ENCODE assay signal across 8 cellular contexts in the genomic region with DNA sequence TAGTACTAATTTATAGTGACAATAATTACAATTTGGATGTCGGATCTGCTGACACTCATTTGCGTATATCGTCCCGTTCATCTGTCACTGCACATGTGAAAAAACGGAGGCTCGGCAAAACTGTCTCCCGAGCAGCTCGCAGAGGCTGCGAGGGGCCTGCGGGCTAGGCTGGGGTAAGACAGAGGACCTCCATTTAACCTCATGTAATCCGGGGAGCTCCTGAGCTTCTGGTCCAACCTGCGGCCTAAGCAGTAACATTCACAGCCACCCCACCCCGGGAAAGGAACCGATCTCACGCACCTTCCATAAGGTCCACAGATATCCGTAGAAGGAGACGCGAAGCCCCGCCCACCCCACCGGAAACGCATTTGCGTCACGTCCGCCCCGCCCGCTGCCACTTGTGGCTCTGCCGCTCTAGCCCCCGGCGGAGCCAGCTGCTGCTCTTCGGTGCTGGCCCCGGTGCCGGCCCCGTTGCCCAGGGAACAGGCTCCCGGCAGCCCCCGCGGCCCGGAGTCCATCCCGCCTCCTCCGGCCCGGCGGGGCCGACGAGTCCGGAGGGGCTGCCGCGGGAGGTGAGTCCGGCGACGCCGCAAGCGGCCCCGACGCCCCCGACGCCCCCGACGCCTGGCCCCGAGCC. TPM values are rescaled to one million over a fixed set of nuclear protein-coding genes. Genes with fewer than 3 reads are reported as not detected.
DNase-seq lines count a peak whose midpoint lies in the region; ATAC-seq, FAIRE-seq and TF ChIP-seq lines count a peak whose summit lies in the region.

A gene (minus strand): TSS at position 346 of the 637 bp plus-strand sequence. CDS start 39 bp downstream, at position 307.
A gene with protein sequence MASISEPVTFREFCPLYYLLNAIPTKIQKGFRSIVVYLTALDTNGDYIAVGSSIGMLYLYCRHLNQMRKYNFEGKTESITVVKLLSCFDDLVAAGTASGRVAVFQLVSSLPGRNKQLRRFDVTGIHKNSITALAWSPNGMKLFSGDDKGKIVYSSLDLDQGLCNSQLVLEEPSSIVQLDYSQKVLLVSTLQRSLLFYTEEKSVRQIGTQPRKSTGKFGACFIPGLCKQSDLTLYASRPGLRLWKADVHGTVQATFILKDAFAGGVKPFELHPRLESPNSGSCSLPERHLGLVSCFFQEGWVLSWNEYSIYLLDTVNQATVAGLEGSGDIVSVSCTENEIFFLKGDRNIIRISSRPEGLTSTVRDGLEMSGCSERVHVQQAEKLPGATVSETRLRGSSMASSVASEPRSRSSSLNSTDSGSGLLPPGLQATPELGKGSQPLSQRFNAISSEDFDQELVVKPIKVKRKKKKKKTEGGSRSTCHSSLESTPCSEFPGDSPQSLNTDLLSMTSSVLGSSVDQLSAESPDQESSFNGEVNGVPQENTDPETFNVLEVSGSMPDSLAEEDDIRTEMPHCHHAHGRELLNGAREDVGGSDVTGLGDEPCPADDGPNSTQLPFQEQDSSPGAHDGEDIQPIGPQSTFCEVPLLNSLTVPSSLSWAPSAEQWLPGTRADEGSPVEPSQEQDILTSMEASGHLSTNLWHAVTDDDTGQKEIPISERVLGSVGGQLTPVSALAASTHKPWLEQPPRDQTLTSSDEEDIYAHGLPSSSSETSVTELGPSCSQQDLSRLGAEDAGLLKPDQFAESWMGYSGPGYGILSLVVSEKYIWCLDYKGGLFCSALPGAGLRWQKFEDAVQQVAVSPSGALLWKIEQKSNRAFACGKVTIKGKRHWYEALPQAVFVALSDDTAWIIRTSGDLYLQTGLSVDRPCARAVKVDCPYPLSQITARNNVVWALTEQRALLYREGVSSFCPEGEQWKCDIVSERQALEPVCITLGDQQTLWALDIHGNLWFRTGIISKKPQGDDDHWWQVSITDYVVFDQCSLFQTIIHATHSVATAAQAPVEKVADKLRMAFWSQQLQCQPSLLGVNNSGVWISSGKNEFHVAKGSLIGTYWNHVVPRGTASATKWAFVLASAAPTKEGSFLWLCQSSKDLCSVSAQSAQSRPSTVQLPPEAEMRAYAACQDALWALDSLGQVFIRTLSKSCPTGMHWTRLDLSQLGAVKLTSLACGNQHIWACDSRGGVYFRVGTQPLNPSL (N-terminal part only) (plus strand): TSS at position 397 of the 637 bp plus-strand sequence. CDS start 13,781 bp downstream, outside the sequence.

- H4K20me1 ChIP-seq in astrocyte (ENCODE audit: insufficient read depth, low read length) = peaks cover 35% of the 10 kb centered on the region

- H3K79me2 ChIP-seq in astrocyte (ENCODE audit: insufficient read depth, low read length) = peaks cover 64% of the 10 kb centered on the region

- DNase-seq in NCI-H2029 (lab: John Stamatoyannopoulos, UW) (peak; percentile 82), astrocyte (ENCODE audit: low read depth) (peak; percentile 85), hepatic stellate cell (ENCODE audit: low spot score) (peak; percentile 96), vagina (ENCODE audit: extremely low spot score in 2 of 2) (peak; percentile 98)
- DNase-seq in T-helper 2 cell treated with Interferon-gamma antibody and Interleukin-4, amounts not matched to agents 5 μg/mL and 100 μg/mL, for 36 hours (ENCODE audit: low spot score) = peak; percentile 92

- H3K4me2 ChIP-seq in astrocyte (ENCODE audit: low read length) = peak within 1 kb of the TSS; percentile 89

- H3K4me3 Mint-ChIP-seq in T-helper 2 cell treated with Interferon-gamma antibody and Interleukin-4, amounts not matched to agents 5 μg/mL and 100 μg/mL, for 36 hours = peak within 1 kb of the TSS; percentile 93
- H3K4me3 Mint-ChIP-seq in astrocyte (ENCODE audit: unreplicated experiment) = peak within 1 kb of the TSS; percentile 96

- no peak for FAIRE-seq in astrocyte (lab: Jason Lieb, UNC)

- H3K9me3 ChIP-seq in astrocyte (ENCODE audit: insufficient read depth, low read depth, low read length) = no peaks in the 10 kb centered on the region
- no peaks in the 10 kb centered on the region for H3K9me3 ChIP-seq in vagina

- TF ChIP-seq POLR2A in GM18505 (IDR thresholded peaks at IDR 0.05; ENCODE audit: borderline replicate concordance, extremely low read depth, insufficient read depth, insufficient read length) (peak; percentile 92), vagina (IDR thresholded peaks at IDR 0.05) (peak in 1 of 2 donors; percentile 53)

- no peaks in the 10 kb centered on the region for H3K9me3 Mint-ChIP-seq in T-helper 2 cell treated with Interferon-gamma antibody and Interleukin-4, amounts not matched to agents 5 μg/mL and 100 μg/mL, for 36 hours
- H3K9me3 Mint-ChIP-seq in astrocyte (ENCODE audit: unreplicated experiment) = no peaks in the 10 kb centered on the region

- peak within 1 kb of the TSS; percentile 85 for H2AFZ ChIP-seq in astrocyte (ENCODE audit: low read depth, low read length)

- ATAC-seq in GM18505 (IDR thresholded peaks at IDR 0.05; ENCODE audit: unreplicated experiment) (peak; percentile 93), HG02973 (IDR thresholded peaks at IDR 0.05; ENCODE audit: unreplicated experiment) (peak; percentile 89)

- peaks cover 4% of the 10 kb centered on the region for H3K36me3 Mint-ChIP-seq in T-helper 2 cell treated with Interferon-gamma antibody and Interleukin-4, amounts not matched to agents 5 μg/mL and 100 μg/mL, for 36 hours (ENCODE audit: low read depth)
- peaks cover 4% of the 10 kb centered on the region for H3K36me3 Mint-ChIP-seq in astrocyte (ENCODE audit: low read depth, unreplicated experiment)

- H3K9ac ChIP-seq in astrocyte (ENCODE audit: low read length) (peak within 1 kb of the TSS; percentile 93), rectal smooth muscle tissue (ENCODE audit: low read length) (peak within 1 kb of the TSS; percentile 97)

- peak within 1 kb of the TSS; percentile 82 for H3K27ac ChIP-seq in astrocyte (ENCODE audit: low read depth, low read length)
- H3K27ac ChIP-seq in rectal smooth muscle tissue (ENCODE audit: low read depth, low read length) = peak within 1 kb of the TSS; percentile 92
- peak within 1 kb of the TSS; percentile 87 for H3K27ac ChIP-seq in vagina

- no peak for TF ChIP-seq CTCF in astrocyte (IDR thresholded peaks at IDR 0.05; ENCODE audit: insufficient read depth, low read depth, low read length)
- no peak for TF ChIP-seq CTCF in vagina (IDR thresholded peaks at IDR 0.05)

- H3K4me1 ChIP-seq in astrocyte (ENCODE audit: insufficient read depth, low read length) (peaks cover 19% of the 10 kb centered on the region), rectal smooth muscle tissue (ENCODE audit: control insufficient read depth, insufficient read depth, low read length) (peaks cover 10% of the 10 kb centered on the region), vagina (peaks cover 28% of the 10 kb centered on the region)

- H3K36me3 ChIP-seq in astrocyte (ENCODE audit: insufficient read depth, low read length) (peaks cover 3% of the 10 kb centered on the region), rectal smooth muscle tissue (ENCODE audit: control insufficient read depth, insufficient read depth, low read length) (peaks cover 3% of the 10 kb centered on the region), vagina (peaks cover 0 to 11% of the 10 kb centered on the region in 2 donors)

- H3K4me1 Mint-ChIP-seq in T-helper 2 cell treated with Interferon-gamma antibody and Interleukin-4, amounts not matched to agents 5 μg/mL and 100 μg/mL, for 36 hours (ENCODE audit: low read depth) = peaks cover 22% of the 10 kb centered on the region
- H3K4me1 Mint-ChIP-seq in astrocyte (ENCODE audit: low read depth, unreplicated experiment) = peaks cover 9% of the 10 kb centered on the region

- H3K4me3 ChIP-seq in astrocyte (ENCODE audit: insufficient read depth, low read depth, low read length) = peak within 1 kb of the TSS; percentile 92
- H3K4me3 ChIP-seq in rectal smooth muscle tissue (ENCODE audit: low read length) = peak within 1 kb of the TSS; percentile 96
- peak within 1 kb of the TSS; percentile 82 to 92 for H3K4me3 ChIP-seq in vagina

- no peaks in the 10 kb centered on the region for H3K27me3 Mint-ChIP-seq in T-helper 2 cell treated with Interferon-gamma antibody and Interleukin-4, amounts not matched to agents 5 μg/mL and 100 μg/mL, for 36 hours (ENCODE audit: low read depth)
- H3K27me3 Mint-ChIP-seq in astrocyte (ENCODE audit: low read depth, unreplicated experiment) = no peaks in the 10 kb centered on the region

- H3K27ac Mint-ChIP-seq in T-helper 2 cell treated with Interferon-gamma antibody and Interleukin-4, amounts not matched to agents 5 μg/mL and 100 μg/mL, for 36 hours = peak within 1 kb of the TSS; percentile 90
- peak within 1 kb of the TSS; percentile 88 for H3K27ac Mint-ChIP-seq in astrocyte (ENCODE audit: unreplicated experiment)

- intact Hi-C loops in vagina (cut with DNase I) = no loop called here

- H3K27me3 ChIP-seq in astrocyte (ENCODE audit: insufficient read depth, low read length) (no peaks in the 10 kb centered on the region), rectal smooth muscle tissue (ENCODE audit: control insufficient read depth, insufficient read depth, low read length) (no peaks in the 10 kb centered on the region), vagina (no peaks in the 10 kb centered on the region)

RNA-seq across cellular contexts. Expression of the first gene that starts in this region (rescaled TPM):
- total RNA-seq in astrocyte (34.9 and 37.8 TPM in 2 replicates), vagina (21.9 TPM)

RNA-seq across cellular contexts. Expression of the second gene that starts in this region (rescaled TPM):
- 19.9 and 23.1 TPM in 2 replicates for total RNA-seq in astrocyte
- total RNA-seq in vagina = 12.0 TPM

Comparison
In these comparisons a context has a peak if more than half of its experiments do, and no peak if none do; other contexts are left out.
1. Peak in every context shown above with its lines: DNase-seq, ATAC-seq, H3K4me3 ChIP-seq and H3K27ac ChIP-seq.